Comparison of ENCODE assay signal across 8 cellular contexts in genomic region chr15:40441736-40442531, GRCh38. TPM values are rescaled to one million over a fixed set of nuclear protein-coding genes. Genes with fewer than 3 reads are reported as not detected.
DNase-seq lines count a peak whose midpoint lies in the region; TF ChIP-seq lines count a peak whose summit lies in the region.

No MANE protein-coding gene starts in this region.

- H3K9ac ChIP-seq in adipocyte (ENCODE audit: low read length), result peak overlapping the region; percentile 82

- H3K9me3 ChIP-seq in adipocyte (ENCODE audit: control insufficient read depth, low read length) (no peaks in the 10 kb centered on the region), stomach (no peaks in the 10 kb centered on the region)

- H3K4me3 ChIP-seq in GM12865 (ENCODE audit: low read depth, low read length) (peak overlapping the region; percentile 73), LNCaP clone FGC (ENCODE audit: low read depth, low read length) (peak overlapping the region; percentile 47), adipocyte (ENCODE audit: low read length) (peak overlapping the region; percentile 83), stomach (peak overlapping the region; percentile 81 to 96 (median 92))

- DNase-seq in GM12865 (ENCODE audit: low read depth) (peak; percentile 31), LNCaP clone FGC (ENCODE audit: low read depth) (no peak), adipocyte (ENCODE audit: low read depth) (peak; percentile 52), kidney tubule cell (ENCODE audit: low spot score) (peak; percentile 13), stomach (no peak), NCI-H1436 (lab: John Stamatoyannopoulos, UW) (no peak), DMS79 (lab: John Stamatoyannopoulos, UW) (no peak), NCI-H187 treated with DMSO at 0.1 percent for 48 hours (lab: John Stamatoyannopoulos, UW) (no peak)

- H3K27me3 ChIP-seq in adipocyte (replicated peaks; ENCODE audit: control insufficient read depth, insufficient read depth, low read length), result peaks cover 23% of the 10 kb centered on the region
- H3K27me3 ChIP-seq in stomach, result peaks cover 0 to 26% (median 0%) of the 10 kb centered on the region in 3 donors

- no peak for TF ChIP-seq POLR2A in stomach (IDR thresholded peaks at IDR 0.05)

- no peak for TF ChIP-seq EP300 in stomach (IDR thresholded peaks at IDR 0.05)

- TF ChIP-seq CTCF in GM12865 (IDR thresholded peaks at IDR 0.05; ENCODE audit: insufficient read depth, low read depth, low read length, missing control alignments) (peak; percentile 13), LNCaP clone FGC (IDR thresholded peaks at IDR 0.05; ENCODE audit: control insufficient read depth, extremely low read depth, insufficient read depth) (no peak), stomach (IDR thresholded peaks at IDR 0.05) (no peak)

- 1 to 3% (median 1%) methylated on average over 15 to 88 of the region's 88 CpGs for WGBS in stomach, 5 donors

- intact Hi-C loops in stomach (cut with DNase I; ENCODE audit: low total_unique reads), result no loop called here

- H3K27ac ChIP-seq in stomach, result peak overlapping the region; percentile 30 to 90 (median 77)

- no peaks in the 10 kb centered on the region for H3K36me3 ChIP-seq in adipocyte (ENCODE audit: control insufficient read depth, insufficient read depth, low read length, severe bottlenecking)
- no peaks in the 10 kb centered on the region for H3K36me3 ChIP-seq in stomach

- H3K4me1 ChIP-seq in adipocyte (ENCODE audit: control insufficient read depth, insufficient read depth, low read length) (peaks cover 32% of the 10 kb centered on the region), stomach (peaks cover 54 to 79% (median 70%) of the 10 kb centered on the region in 4 donors)

RNA-seq across cellular contexts. Expression of gene BAHD1, which starts 1.2 kb away (rescaled TPM):
- 10 to 100 TPM in 4 of 5 donors, 1 to 10 TPM in 1; 5.3 to 35.9 (median 16.7) TPM for total RNA-seq in stomach
- 1 to 10 TPM; 7.3 to 8.7 (median 7.5) TPM for polyA plus RNA-seq in stomach

RNA-seq across cellular contexts. Expression of gene CHST14, which starts 28.9 kb away (rescaled TPM):
- total RNA-seq in stomach, result 10 to 100 TPM in 2 of 5 donors, 1 to 10 TPM in 3; 2.5 to 14.6 (median 5.4) TPM
- 1 to 10 TPM in 2 of 3 donors, under 1 TPM in 1; 0.92 to 7.4 (median 2.7) TPM for polyA plus RNA-seq in stomach

RNA-seq across cellular contexts. Expression of gene IVD, which starts 36.3 kb away (rescaled TPM):
- total RNA-seq in stomach, result 10 to 100 TPM; 40.9 to 78.1 (median 50.0) TPM
- polyA plus RNA-seq in stomach, result 10 to 100 TPM; 26.7 to 45.1 (median 34.8) TPM

RNA-seq across cellular contexts. Expression of gene KNSTRN, which starts 59.4 kb away (rescaled TPM):
- 10 to 100 TPM in 3 of 5 donors, 1 to 10 TPM in 2; 4.0 to 15.6 (median 10.7) TPM for total RNA-seq in stomach
- 10 to 100 TPM; 13.9 to 16.3 (median 16.0) TPM for polyA plus RNA-seq in stomach

Comparison
In these comparisons a context has a peak if more than half of its experiments do, and no peak if none do; other contexts are left out.
1. DNase-seq: peak in GM12865 (single experiment), adipocyte (single experiment) and kidney tubule cell (single experiment); none in LNCaP clone FGC (single experiment), stomach (single experiment), NCI-H1436 (single experiment), DMS79 (single experiment) and NCI-H187 treated with DMSO at 0.1 percent for 48 hours (single experiment).
2. Peak in every context shown above with its lines, with median percentiles within 50 percentile points of each other: H3K4me3 ChIP-seq.